ENCODE assay signal across 1 cellular context in the genomic region with DNA sequence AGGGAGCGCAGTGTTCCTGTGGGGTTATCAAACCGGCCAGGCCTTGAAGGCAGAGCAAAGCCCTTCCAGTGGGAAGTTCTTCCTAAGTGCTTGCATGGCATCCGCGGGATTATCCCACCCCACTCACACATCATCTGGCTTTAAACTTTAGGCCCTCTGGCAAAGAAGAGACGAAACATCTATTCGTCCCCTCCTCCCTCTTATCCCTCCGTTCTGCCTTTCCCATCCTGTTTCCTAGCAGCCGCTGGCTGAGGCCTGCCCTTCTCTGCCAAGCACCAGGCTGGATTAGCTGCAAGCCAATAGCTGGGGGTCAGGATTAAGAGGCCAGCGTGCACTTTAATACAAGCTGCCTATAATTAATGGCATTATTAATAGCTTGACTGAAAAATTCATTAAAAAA.
TF ChIP-seq lines count a peak whose summit lies in the region.

No MANE protein-coding gene starts in this region.

TF ChIP-seq in GM23338, 12 proteins besides CTCF, POLR2A, EP300 and RAD21 (continued from another document):
- TF ChIP-seq, protein P1, sequence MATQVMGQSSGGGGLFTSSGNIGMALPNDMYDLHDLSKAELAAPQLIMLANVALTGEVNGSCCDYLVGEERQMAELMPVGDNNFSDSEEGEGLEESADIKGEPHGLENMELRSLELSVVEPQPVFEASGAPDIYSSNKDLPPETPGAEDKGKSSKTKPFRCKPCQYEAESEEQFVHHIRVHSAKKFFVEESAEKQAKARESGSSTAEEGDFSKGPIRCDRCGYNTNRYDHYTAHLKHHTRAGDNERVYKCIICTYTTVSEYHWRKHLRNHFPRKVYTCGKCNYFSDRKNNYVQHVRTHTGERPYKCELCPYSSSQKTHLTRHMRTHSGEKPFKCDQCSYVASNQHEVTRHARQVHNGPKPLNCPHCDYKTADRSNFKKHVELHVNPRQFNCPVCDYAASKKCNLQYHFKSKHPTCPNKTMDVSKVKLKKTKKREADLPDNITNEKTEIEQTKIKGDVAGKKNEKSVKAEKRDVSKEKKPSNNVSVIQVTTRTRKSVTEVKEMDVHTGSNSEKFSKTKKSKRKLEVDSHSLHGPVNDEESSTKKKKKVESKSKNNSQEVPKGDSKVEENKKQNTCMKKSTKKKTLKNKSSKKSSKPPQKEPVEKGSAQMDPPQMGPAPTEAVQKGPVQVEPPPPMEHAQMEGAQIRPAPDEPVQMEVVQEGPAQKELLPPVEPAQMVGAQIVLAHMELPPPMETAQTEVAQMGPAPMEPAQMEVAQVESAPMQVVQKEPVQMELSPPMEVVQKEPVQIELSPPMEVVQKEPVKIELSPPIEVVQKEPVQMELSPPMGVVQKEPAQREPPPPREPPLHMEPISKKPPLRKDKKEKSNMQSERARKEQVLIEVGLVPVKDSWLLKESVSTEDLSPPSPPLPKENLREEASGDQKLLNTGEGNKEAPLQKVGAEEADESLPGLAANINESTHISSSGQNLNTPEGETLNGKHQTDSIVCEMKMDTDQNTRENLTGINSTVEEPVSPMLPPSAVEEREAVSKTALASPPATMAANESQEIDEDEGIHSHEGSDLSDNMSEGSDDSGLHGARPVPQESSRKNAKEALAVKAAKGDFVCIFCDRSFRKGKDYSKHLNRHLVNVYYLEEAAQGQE (IDR thresholded peaks at IDR 0.05; ENCODE audit: unreplicated experiment) = no peak
- TF ChIP-seq STAT1 (IDR thresholded peaks at IDR 0.05; ENCODE audit: unreplicated experiment) = no peak
